In the genomic region with DNA sequence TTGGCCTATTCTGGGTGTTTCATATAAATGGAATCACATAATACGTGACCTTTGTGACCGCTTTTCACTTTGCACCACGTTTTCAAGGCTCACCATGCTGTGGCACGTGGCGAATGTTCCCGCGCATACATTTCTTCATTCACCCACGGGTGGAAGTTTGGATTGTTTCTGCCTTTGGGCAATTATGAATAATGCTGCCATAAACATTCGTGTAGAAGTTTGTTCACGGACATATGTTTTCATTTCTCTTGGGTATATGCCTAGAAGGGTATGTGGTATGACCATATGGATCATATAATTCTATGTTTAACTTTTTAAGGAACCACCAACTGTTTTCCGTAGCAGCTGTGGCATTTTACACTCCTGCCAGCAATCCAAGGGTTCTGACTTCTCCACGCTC, we compare ENCODE assay signal across 15 cellular contexts.
DNase-seq lines count a peak whose midpoint lies in the region; ATAC-seq, FAIRE-seq and TF ChIP-seq lines count a peak whose summit lies in the region.
"Had no signal": no experiment of that assay in that cellular context is flagged by ENCODE, and none has a peak within 500 bp of the region (broad histone marks: within the 10 kb centered on the region; RNA-seq: fewer than 3 reads in every experiment).

No MANE protein-coding gene starts in this region.

- no peak overlapping the region for H3K4me3 ChIP-seq in HFF-Myc (replicated peaks; ENCODE audit: low read depth, low read length)

- H3K9me3 Mint-ChIP-seq in osteocyte (ENCODE audit: unreplicated experiment) (peaks cover 20% of the 10 kb centered on the region), progenitor cell of endocrine pancreas (ENCODE audit: low read depth) (peaks cover 11% of the 10 kb centered on the region)

- no peak for ATAC-seq in omental fat pad (ENCODE audit: low FRiP score)

- no peak overlapping the region for H3K4me3 Mint-ChIP-seq in osteocyte (ENCODE audit: unreplicated experiment)
- no peak overlapping the region for H3K4me3 Mint-ChIP-seq in progenitor cell of endocrine pancreas (ENCODE audit: low read depth)

- TF ChIP-seq CTCF in HFF-Myc (IDR thresholded peaks at IDR 0.05; ENCODE audit: low read depth, low read length, missing control alignments) = no peak
- no peak for TF ChIP-seq CTCF in osteocyte (IDR thresholded peaks at IDR 0.05)
- TF ChIP-seq CTCF in omental fat pad (IDR thresholded peaks at IDR 0.05) = no peak
- TF ChIP-seq CTCF in progenitor cell of endocrine pancreas (IDR thresholded peaks at IDR 0.05; ENCODE audit: unreplicated experiment) = no peak

- DNase-seq in DMS 273 (lab: John Stamatoyannopoulos, UW; ENCODE audit: unreplicated experiment) (peak; percentile 56), HFF-Myc (ENCODE audit: extremely low read depth, low read depth) (peak; percentile 54), fibroblast of gingiva (ENCODE audit: low read depth) (peak; percentile 70), osteocyte (ENCODE audit: extremely low spot score, unreplicated experiment) (no peak), frontal cortex (ENCODE audit: low spot score in 2 of 2) (no peak), omental fat pad (ENCODE audit: low spot score) (no peak), progenitor cell of endocrine pancreas (ENCODE audit: low spot score, unreplicated experiment) (no peak)
- DNase-seq: Caco-2, DMS79, NCI-H1105, NCI-H187 treated with DMSO at 0.1 percent for 48 hours, NCI-H510A, NCI-H82, SHP77 had no signal

- H3K36me3 Mint-ChIP-seq in osteocyte (ENCODE audit: unreplicated experiment) (peaks cover 6% of the 10 kb centered on the region), progenitor cell of endocrine pancreas (ENCODE audit: insufficient read depth) (no peaks in the 10 kb centered on the region)

- H3K27ac Mint-ChIP-seq in osteocyte (ENCODE audit: unreplicated experiment) (peak overlapping the region; percentile 74), progenitor cell of endocrine pancreas (no peak overlapping the region)

- FAIRE-seq in frontal cortex (lab: Jason Lieb, UNC) = no peak
- FAIRE-seq: H1 had no signal

- peaks cover 23% of the 10 kb centered on the region for H3K4me1 Mint-ChIP-seq in osteocyte (ENCODE audit: unreplicated experiment)
- no peaks in the 10 kb centered on the region for H3K4me1 Mint-ChIP-seq in progenitor cell of endocrine pancreas (ENCODE audit: low read depth)

- no peaks in the 10 kb centered on the region for H3K27me3 Mint-ChIP-seq in osteocyte (ENCODE audit: unreplicated experiment)
- H3K27me3 Mint-ChIP-seq in progenitor cell of endocrine pancreas = no peaks in the 10 kb centered on the region

Comparison
In these comparisons a context has a peak if more than half of its experiments do, and no peak if none do; other contexts are left out.
1. DNase-seq: peak in DMS 273 (single experiment), HFF-Myc (single experiment) and fibroblast of gingiva (single experiment); none in osteocyte (single experiment), frontal cortex (0 of 2), omental fat pad (single experiment) and progenitor cell of endocrine pancreas (single experiment).